Comparison of ENCODE assay signal across 21 cellular contexts in genomic region chr10:45501791-45502190, GRCh38.
A peak's percentile ranks its signal among the peaks of the same experiment; 100 is the strongest.
DNase-seq lines count a peak whose midpoint lies in the region; ATAC-seq, FAIRE-seq and TF ChIP-seq lines count a peak whose summit lies in the region.
"Had no signal": no experiment of that assay in that cellular context is flagged by ENCODE, and none has a peak within 500 bp of the region (broad histone marks: within the 10 kb centered on the region; RNA-seq: fewer than 3 reads in every experiment).

No MANE protein-coding gene starts in this region.

- no peaks in the 10 kb centered on the region for H3K27me3 ChIP-seq in HepG2 (ENCODE audit: control insufficient read depth in 1 of 2, insufficient read depth in 2 of 2, low read length in 2 of 2)
- H3K27me3 ChIP-seq in right lobe of liver: no peaks in the 10 kb centered on the region
- H3K27me3 ChIP-seq in K562 (ENCODE audit: control insufficient read depth in 2 of 2, insufficient read depth in 2 of 2, low read length in 2 of 2): no peaks in the 10 kb centered on the region
- no peaks in the 10 kb centered on the region for H3K27me3 ChIP-seq in colonic mucosa
- H3K27me3 ChIP-seq: BLaER1 had no signal

- H3K9me3 ChIP-seq in HepG2 (ENCODE audit: low read length) (no peaks in the 10 kb centered on the region), right lobe of liver (no peaks in the 10 kb centered on the region), K562 (replicated peaks; ENCODE audit: control insufficient read depth, insufficient read depth, low read depth, low read length) (peaks cover 2% of the 10 kb centered on the region; the same call in 1 of the 2 replicates), colonic mucosa (no peaks in the 10 kb centered on the region)
- H3K9me3 ChIP-seq: BLaER1, Caco-2 had no signal

- H3K9ac ChIP-seq in HepG2 (ENCODE audit: insufficient read depth, low read depth, low read length): no peak overlapping the region
- H3K9ac ChIP-seq in K562 (ENCODE audit: insufficient read depth in 1 of 2, low read depth in 2 of 2, low read length in 2 of 2): no peak overlapping the region
- H3K9ac ChIP-seq in colonic mucosa (ENCODE audit: low read depth in 2 of 2, low read length in 2 of 2): no peak overlapping the region
- H3K9ac ChIP-seq: BLaER1, GM23248 had no signal

- H3K4me2 ChIP-seq in HepG2 (ENCODE audit: low read depth, low read length) (peak overlapping the region; percentile 45; the same call in 1 of the 2 replicates), K562 (ENCODE audit: insufficient read depth, low read length) (no peak overlapping the region)
- H3K4me2 ChIP-seq: BLaER1 had no signal

- no peak for ATAC-seq in HepG2
- ATAC-seq in right lobe of liver: no peak
- ATAC-seq in K562: no peak
- no peak for ATAC-seq in HG03108 (IDR thresholded peaks at IDR 0.05; ENCODE audit: unreplicated experiment)
- ATAC-seq: CD8-positive, alpha-beta T cell had no signal

- TF ChIP-seq EP300 in HepG2 (IDR thresholded peaks at IDR 0.05; ENCODE audit: low read depth in 2 of 2, low read length in 2 of 2) (no peak), HepG2 (CRISPR knock-in tag; IDR thresholded peaks at IDR 0.05; ENCODE audit: borderline replicate concordance) (no peak), K562 (IDR thresholded peaks at IDR 0.05; ENCODE audit: low read length) (no peak)

- H2AFZ ChIP-seq in HepG2 (ENCODE audit: low read length) (no peak overlapping the region), K562 (ENCODE audit: low read depth, low read length) (no peak overlapping the region)
- H2AFZ ChIP-seq: GM23248 had no signal

- no peak for TF ChIP-seq POLR2A in HepG2 (IDR thresholded peaks at IDR 0.05; ENCODE audit: insufficient read depth in 1 of 2, low read depth in 2 of 2, low read length in 2 of 2)
- TF ChIP-seq POLR2A in right lobe of liver (IDR thresholded peaks at IDR 0.05): no peak
- TF ChIP-seq POLR2A in K562 (conservative IDR thresholded peaks at IDR 0.05): no peak

- CTCF ChIA-PET in HepG2 (lab: Yijun Ruan, JAX; ENCODE audit: low intra/inter-chr PET ratio, low total read pairs) (no interaction called here), K562 (lab: Yijun Ruan, JAX; ENCODE audit: low intra/inter-chr PET ratio) (no interaction called here)

- FAIRE-seq in HepG2 (lab: Jason Lieb, UNC): no peak
- FAIRE-seq in K562 (lab: Jason Lieb, UNC): no peak
- peak; percentile 68 for FAIRE-seq in islet of Langerhans (lab: Jason Lieb, UNC)
- FAIRE-seq: A204.1, G401.6, GM19239, H1 had no signal

- H3K4me3 ChIP-seq in HepG2 (replicated peaks in 1 of 3; ENCODE audit: insufficient read depth in 1 of 3, low read depth in 2 of 3, low read length in 3 of 3) (no peak overlapping the region), right lobe of liver (no peak overlapping the region), K562 (no peak overlapping the region), colonic mucosa (no peak overlapping the region)
- H3K4me3 ChIP-seq: BLaER1, GM23248 had no signal

- in situ Hi-C loops in HepG2 (cut with HindIII; ENCODE audit: extremely low pct_ligation_motif_present, low pct_unique_long_range_greater_than_20kb) (no loop called here), K562 (cut with MboI) (no loop called here)

- TF ChIP-seq RAD21 in HepG2 (CRISPR knock-in tag; IDR thresholded peaks at IDR 0.05): no peak
- no peak for TF ChIP-seq RAD21 in K562 (CRISPR knock-in tag; conservative IDR thresholded peaks at IDR 0.05 in 1 of 2, IDR thresholded peaks at IDR 0.05 in 1 of 2)

- no peaks in the 10 kb centered on the region for H4K20me1 ChIP-seq in HepG2 (ENCODE audit: insufficient read depth, low read length)
- H4K20me1 ChIP-seq in K562 (replicated peaks; ENCODE audit: control insufficient read depth, insufficient read depth, low read length): no peaks in the 10 kb centered on the region
- H4K20me1 ChIP-seq: BLaER1 had no signal

- no peaks in the 10 kb centered on the region for H3K36me3 ChIP-seq in HepG2 (replicated peaks in 1 of 2; ENCODE audit: control insufficient read depth in 1 of 2, insufficient read depth in 2 of 2, low read length in 2 of 2)
- H3K36me3 ChIP-seq in right lobe of liver: no peaks in the 10 kb centered on the region
- no peaks in the 10 kb centered on the region for H3K36me3 ChIP-seq in K562 (ENCODE audit: control insufficient read depth, insufficient read depth, low read length)
- H3K36me3 ChIP-seq in colonic mucosa: no peaks in the 10 kb centered on the region
- H3K36me3 ChIP-seq: BLaER1 had no signal

- no peaks in the 10 kb centered on the region for H3K79me2 ChIP-seq in HepG2 (ENCODE audit: insufficient read depth, low read length)
- H3K79me2 ChIP-seq in K562 (ENCODE audit: control insufficient read depth, insufficient read depth, low read length): peaks cover 9% of the 10 kb centered on the region; the same call in 1 of the 3 replicates

- POLR2A ChIA-PET in HepG2 (lab: Yijun Ruan, JAX): no interaction called here
- POLR2A ChIA-PET in K562 (lab: Yijun Ruan, JAX): no interaction called here

- H3K9me1 ChIP-seq in K562 (ENCODE audit: control insufficient read depth, insufficient read depth, low read length): no peaks in the 10 kb centered on the region

- BruUV-seq in HepG2 (replicated peaks; lab: Mats Ljungman, UMichigan) (no TSS peak), K562 (replicated peaks; lab: Mats Ljungman, UMichigan) (no TSS peak)

- intact Hi-C loops in HepG2 (cut with micrococcal nuclease; ENCODE audit: unreplicated experiment): loop anchor here (5.0 kb wide), 1 partner anchor 96 kb away; no protein-coding TSS in a partner anchor
- intact Hi-C loops in right lobe of liver (cut with DNase I): no loop called here
- intact Hi-C loops in K562 (cut with micrococcal nuclease): no loop called here
- intact Hi-C loops in colonic mucosa (cut with DNase I): no loop called here

- DNase-seq in HepG2 (ENCODE audit: low spot score): no peak
- no peak for DNase-seq in right lobe of liver
- no peak for DNase-seq in K562 (ENCODE audit: extremely low read depth in 1 of 4, low spot score in 3 of 4)
- DNase-seq in colonic mucosa: no peak
- DNase-seq: Caco-2; CD4-positive, CD25-positive, alpha-beta regulatory T cell; CD8-positive, alpha-beta T cell; DMS153; DND-41; GM23248; H7; HCEC 1CT had no signal

- TF ChIP-seq CTCF in HepG2 (CRISPR knock-in tag; IDR thresholded peaks at IDR 0.05) (no peak), right lobe of liver (IDR thresholded peaks at IDR 0.05) (no peak), K562 (IDR thresholded peaks at IDR 0.05 in 2 of 3, conservative IDR thresholded peaks at IDR 0.05 in 1 of 3; ENCODE audit: insufficient read depth in 2 of 3, low read depth in 1 of 3, low read length in 3 of 3) (no peak), colonic mucosa (IDR thresholded peaks at IDR 0.05) (no peak)

- H3K27ac ChIP-seq in HepG2 (ENCODE audit: extremely low read length, insufficient read depth, low read length) (peak overlapping the region; percentile 22), right lobe of liver (no peak overlapping the region), K562 (ENCODE audit: extremely low read depth, low read depth, low read length) (no peak overlapping the region), colonic mucosa (no peak overlapping the region)
- H3K27ac ChIP-seq: 22Rv1, BLaER1, C4-2B, GM23248 had no signal

- H3K4me1 ChIP-seq in HepG2 (ENCODE audit: insufficient read depth, low read length): peaks cover 23% of the 10 kb centered on the region
- peaks cover 0 to 11% (median 0%) of the 10 kb centered on the region in 4 donors for H3K4me1 ChIP-seq in right lobe of liver
- H3K4me1 ChIP-seq in K562 (replicated peaks in 1 of 2; ENCODE audit: control insufficient read depth in 2 of 2, insufficient read depth in 2 of 2, low read length in 2 of 2): no peaks in the 10 kb centered on the region
- no peaks in the 10 kb centered on the region for H3K4me1 ChIP-seq in colonic mucosa
- H3K4me1 ChIP-seq: BLaER1, Caco-2 had no signal

TF ChIP-seq in HepG2, 621 proteins besides CTCF, POLR2A, EP300 and RAD21:
- TF ChIP-seq ATF7 (IDR thresholded peaks at IDR 0.05) (peak; percentile 80), ATF7 (CRISPR knock-in tag; IDR thresholded peaks at IDR 0.05) (no peak), ZNF891 (CRISPR knock-in tag; IDR thresholded peaks at IDR 0.05) (no peak)

TF ChIP-seq in K562, 482 proteins besides CTCF, POLR2A, EP300 and RAD21:
- no peak for TF ChIP-seq HDAC6 (IDR thresholded peaks at IDR 0.05; ENCODE audit: low read depth, low read length)
- peak; percentile 26; the same call in 1 of the 2 replicates for TF ChIP-seq ATF3 (IDR thresholded peaks at IDR 0.05)
- no peak for TF ChIP-seq ATF3 (CRISPR knock-in tag; conservative IDR thresholded peaks at IDR 0.05)
